In genomic region chr1:211328866-211329265, GRCh38 we compare ENCODE assay signal across 10 cellular contexts. TPM values are rescaled to one million over a fixed set of nuclear protein-coding genes. Genes with fewer than 3 reads are reported as not detected.
DNase-seq lines count a peak whose midpoint lies in the region; ATAC-seq and TF ChIP-seq lines count a peak whose summit lies in the region.
"Had no signal": no experiment of that assay in that cellular context is flagged by ENCODE, and none has a peak within 500 bp of the region (broad histone marks: within the 10 kb centered on the region; RNA-seq: fewer than 3 reads in every experiment).

No MANE protein-coding gene starts in this region.

- POLR2A ChIA-PET in OCI-LY7 (lab: Charles Lee), result interaction anchor here (0.6 to 3.6 kb wide), 18 partner anchors 9 to 199 kb away, joined by 3 to 39 read pairs (median 6); no protein-coding TSS in a partner anchor

- peaks cover 66% of the 10 kb centered on the region for H3K79me2 ChIP-seq in OCI-LY7 (ENCODE audit: insufficient read depth, low read depth, low read length)

- H3K9me3 ChIP-seq in OCI-LY7 (ENCODE audit: low read length) (no peaks in the 10 kb centered on the region), duodenal mucosa (ENCODE audit: control insufficient read depth in 1 of 2, low read length in 2 of 2) (no peaks in the 10 kb centered on the region), spleen (no peaks in the 10 kb centered on the region)

- H3K36me3 ChIP-seq in OCI-LY7 (ENCODE audit: insufficient read depth, low read length), result no peaks in the 10 kb centered on the region
- no peaks in the 10 kb centered on the region for H3K36me3 ChIP-seq in duodenal mucosa (ENCODE audit: control insufficient read depth in 1 of 2, insufficient read depth in 2 of 2, low read length in 2 of 2)
- peaks cover 0 to 5% (median 0%) of the 10 kb centered on the region in 6 donors for H3K36me3 ChIP-seq in spleen

- peak overlapping the region; percentile 91 for H3K27ac Mint-ChIP-seq in activated CD8-positive, alpha-beta memory T cell treated with anti-CD3 and anti-CD28 coated beads, Interleukin-2, amount 10 ng/mL, durations not matched to agents 7 days and 5 days

- intact Hi-C loops in OCI-LY7 (cut with micrococcal nuclease; ENCODE audit: unreplicated experiment) (loop anchor here (5.0 to 10.0 kb wide), 3 partner anchors 248 to 956 kb away; partner anchors contain the start of genes NEK2, PPP2R5A and SLC30A1), spleen (cut with DNase I; ENCODE audit: low total_unique reads) (loop anchor here (5.0 kb wide), 1 partner anchor 328 kb away; no protein-coding TSS in a partner anchor), dorsolateral prefrontal cortex (cut with DNase I) (loop anchor here (5.0 to 10.0 kb wide), 2 partner anchors 56 to 188 kb away; no protein-coding TSS in a partner anchor)

- no peak for TF ChIP-seq CTCF in OCI-LY7 (conservative IDR thresholded peaks at IDR 0.05; ENCODE audit: low read length)
- no peak for TF ChIP-seq CTCF in spleen (IDR thresholded peaks at IDR 0.05 in 8 of 11, conservative IDR thresholded peaks at IDR 0.05 in 3 of 11)
- TF ChIP-seq CTCF in dorsolateral prefrontal cortex (IDR thresholded peaks at IDR 0.05 in 54 of 56, conservative IDR thresholded peaks at IDR 0.05 in 2 of 56; ENCODE audit: low read depth in 1 of 56, partially characterized antibody in 56 of 56), result no peak

- H3K9me2 ChIP-seq in OCI-LY7 (ENCODE audit: insufficient read depth, low read length), result no peaks in the 10 kb centered on the region

- no peaks in the 10 kb centered on the region for H3K9me3 Mint-ChIP-seq in activated CD8-positive, alpha-beta memory T cell treated with anti-CD3 and anti-CD28 coated beads, Interleukin-2, amount 10 ng/mL, durations not matched to agents 7 days and 5 days (ENCODE audit: low read depth)

- WGBS in spleen, 5 donors, result 71 to 79% (median 76%) methylated on average over 4 of the region's 4 CpGs

- peak overlapping the region; percentile 96 for H3K4me2 ChIP-seq in OCI-LY7 (ENCODE audit: low read length)

- H2AFZ ChIP-seq in OCI-LY7 (ENCODE audit: low read length), result no peak overlapping the region; the same call in 1 of the 2 replicates

- no peak for TF ChIP-seq POLR2A in spleen (IDR thresholded peaks at IDR 0.05)

- H3K4me1 Mint-ChIP-seq in activated CD8-positive, alpha-beta memory T cell treated with anti-CD3 and anti-CD28 coated beads, Interleukin-2, amount 10 ng/mL, durations not matched to agents 7 days and 5 days, result peaks cover 70% of the 10 kb centered on the region

- no peak for DNase-seq in activated CD8-positive, alpha-beta memory T cell treated with anti-CD3 and anti-CD28 coated beads, Interleukin-2, amount 10 ng/mL, durations not matched to agents 7 days and 5 days
- no peak for DNase-seq in activated CD8-positive, alpha-beta memory T cell treated with anti-CD3 and anti-CD28 coated beads, Interleukin-2, amount 50 U/mL, for 4 hours
- DNase-seq in OCI-LY7 (ENCODE audit: low spot score) (peak; percentile 28), spleen (no peak), dorsolateral prefrontal cortex (no peak), iPS-NIHi7 (ENCODE audit: extremely low spot score) (no peak)
- DNase-seq: activated CD8-positive, alpha-beta memory T cell treated with anti-CD3 and anti-CD28 coated beads for 24 hours; KG1 had no signal

- H3K27ac ChIP-seq in OCI-LY7 (ENCODE audit: low read depth, low read length, poor library complexity, severe bottlenecking) (peak overlapping the region; percentile 77), duodenal mucosa (ENCODE audit: low read depth, low read length) (no peak overlapping the region), spleen (peak overlapping the region; percentile 82 to 96 (median 90)), dorsolateral prefrontal cortex (peak overlapping the region in 1 of 59 donors; percentile 11)

- CTCF ChIA-PET in activated CD8-positive, alpha-beta memory T cell treated with anti-CD3 and anti-CD28 coated beads, Interleukin-2, amount 10 ng/mL, durations not matched to agents 7 days and 5 days (lab: Charles Lee), result interaction anchor here (0.7 to 9.8 kb wide), 15 partner anchors 8 to 324 kb away, joined by 3 to 85 read pairs (median 5); partner anchors contain the start of gene SLC30A1
- CTCF ChIA-PET in OCI-LY7 (lab: Charles Lee; ENCODE audit: unreplicated experiment), result interaction anchor here (0.6 to 4.3 kb wide), 8 partner anchors 8 to 996 kb away, joined by 3 to 38 read pairs (median 4); no protein-coding TSS in a partner anchor

- H3K4me3 ChIP-seq in OCI-LY7 (ENCODE audit: low read depth, low read length, poor library complexity, severe bottlenecking) (peak overlapping the region; percentile 89), duodenal mucosa (ENCODE audit: low read depth in 1 of 2, low read length in 2 of 2) (peak overlapping the region; percentile 19 to 21), spleen (peak overlapping the region in 5 of 8 donors; percentile 65 to 92 (median 80)), dorsolateral prefrontal cortex (no peak overlapping the region)

- H3K36me3 Mint-ChIP-seq in activated CD8-positive, alpha-beta memory T cell treated with anti-CD3 and anti-CD28 coated beads, Interleukin-2, amount 10 ng/mL, durations not matched to agents 7 days and 5 days, result peaks cover 20% of the 10 kb centered on the region

- no peaks in the 10 kb centered on the region for H4K20me1 ChIP-seq in OCI-LY7 (ENCODE audit: insufficient read depth, low read length)

- H3K4me1 ChIP-seq in OCI-LY7 (ENCODE audit: insufficient read depth, low read length, poor library complexity, severe bottlenecking) (peaks cover 71% of the 10 kb centered on the region), duodenal mucosa (ENCODE audit: control insufficient read depth in 1 of 2, insufficient read depth in 2 of 2, low read length in 2 of 2) (peaks cover 44% of the 10 kb centered on the region in 2 donors), spleen (peaks cover 38 to 88% (median 73%) of the 10 kb centered on the region in 6 donors)

- H3K27me3 Mint-ChIP-seq in activated CD8-positive, alpha-beta memory T cell treated with anti-CD3 and anti-CD28 coated beads, Interleukin-2, amount 10 ng/mL, durations not matched to agents 7 days and 5 days, result no peaks in the 10 kb centered on the region

- peak overlapping the region; percentile 85 for H3K4me3 Mint-ChIP-seq in activated CD8-positive, alpha-beta memory T cell treated with anti-CD3 and anti-CD28 coated beads, Interleukin-2, amount 10 ng/mL, durations not matched to agents 7 days and 5 days

- peak overlapping the region; percentile 10 to 52 for H3K9ac ChIP-seq in duodenal mucosa (ENCODE audit: low read depth in 1 of 2, low read length in 2 of 2)

- H3K27me3 ChIP-seq in duodenal mucosa (ENCODE audit: control insufficient read depth in 1 of 2, insufficient read depth in 2 of 2, low read length in 2 of 2) (no peaks in the 10 kb centered on the region), spleen (replicated peaks in 1 of 7) (no peaks in the 10 kb centered on the region), dorsolateral prefrontal cortex (no peaks in the 10 kb centered on the region)

- no peak for ATAC-seq in activated CD8-positive, alpha-beta memory T cell treated with anti-CD3 and anti-CD28 coated beads, Interleukin-2, amount 10 ng/mL, durations not matched to agents 7 days and 5 days
- no peak for ATAC-seq in GM21360 (IDR thresholded peaks at IDR 0.05; ENCODE audit: unreplicated experiment)

- BruUV-seq in OCI-LY7 (replicated peaks; lab: Mats Ljungman, UMichigan), result no TSS peak

RNA-seq across cellular contexts. Expression of gene TRAF5, which starts 2.2 kb away (rescaled TPM):
- total RNA-seq in activated CD8-positive, alpha-beta memory T cell treated with anti-CD3 and anti-CD28 coated beads, Interleukin-2, amount 10 ng/mL, durations not matched to agents 7 days and 5 days, result 10 to 100 TPM; 49.7 to 63.2 TPM
- total RNA-seq in OCI-LY7 (2014; rRNA removed; shearing (Covaris generic)), result 23.0 and 24.2 TPM in 2 replicates
- 54.4 and 61.1 TPM in 2 replicates for total RNA-seq in OCI-LY7 (2022)
- 10 to 100 TPM; 44.3 to 69.6 (median 53.6) TPM for total RNA-seq in spleen
- 10 to 100 TPM; 34.9 to 59.4 (median 39.3) TPM for polyA plus RNA-seq in spleen
- 10 to 100 TPM in 59 of 120 experiments, 1 to 10 TPM in 61; 4.0 to 22.1 (median 9.9) TPM for total RNA-seq in dorsolateral prefrontal cortex

Comparison
In these comparisons a context has a peak if more than half of its experiments do, and no peak if none do; other contexts are left out.
1. H3K4me3 ChIP-seq: peak in OCI-LY7 (single experiment), duodenal mucosa (2 of 2) and spleen (5 of 8); none in dorsolateral prefrontal cortex (0 of 59).